26 cellular contexts compared by ENCODE assay signal in the genomic region with DNA sequence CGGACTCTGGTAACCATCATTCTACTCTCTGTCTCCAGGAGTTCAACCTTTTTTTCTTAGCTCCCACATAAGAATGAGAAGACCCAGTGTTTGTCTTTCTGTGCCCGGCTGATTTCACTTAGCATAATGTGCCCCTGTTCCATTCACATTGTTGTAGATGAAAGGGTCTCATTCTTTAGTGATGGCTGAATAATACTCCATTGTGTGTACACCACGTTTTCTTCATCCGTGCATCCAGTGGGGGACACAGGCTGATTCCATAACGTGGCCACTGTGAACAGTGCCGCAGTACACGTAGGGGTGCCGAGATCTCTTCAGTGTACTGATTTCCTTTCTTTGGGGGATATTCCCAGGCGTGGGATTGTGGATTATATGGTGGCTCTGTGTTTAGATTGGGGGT.
"Had no signal": no experiment of that assay in that cellular context is flagged by ENCODE, and none has a peak within 500 bp of the region (broad histone marks: within the 10 kb centered on the region; RNA-seq: fewer than 3 reads in every experiment).

No MANE protein-coding gene starts in this region.

- H3K27ac ChIP-seq: ascending aorta, cardiac muscle cell, Peyer's patch, SK-N-MC, WERI-Rb-1 had no signal

- DNase-seq: activated CD4-positive, alpha-beta memory T cell treated with anti-CD3 and anti-CD28 coated beads, Interleukin-2, amount 10 ng/mL, durations not matched to agents 7 days and 5 days; activated CD4-positive, alpha-beta T cell treated with anti-CD3 and anti-CD28 coated beads for 1 hour; activated CD4-positive, alpha-beta T cell treated with anti-CD3 and anti-CD28 coated beads for 48 hours; activated CD4-positive, CD25-positive, alpha-beta regulatory T cell; activated CD8-positive, alpha-beta memory T cell treated with anti-CD3 and anti-CD28 coated beads for 24 hours; activated CD8-positive, alpha-beta memory T cell treated with anti-CD3 and anti-CD28 coated beads, Interleukin-2, amount 10 ng/mL, durations not matched to agents 7 days and 5 days; activated CD8-positive, alpha-beta memory T cell treated with anti-CD3 and anti-CD28 coated beads, Interleukin-2, amount 50 U/mL, for 48 hours; activated effector memory CD4-positive, alpha-beta T cell treated with Interleukin-2 at 50 U/mL for 16 hours; activated naive CD4-positive, alpha-beta T cell treated with anti-CD3 and anti-CD28 coated beads, Interleukin-2, amount 10 ng/mL, durations not matched to agents 7 days and 5 days; activated T-cell treated with anti-CD3 and anti-CD28 coated beads, Interleukin-2, amount 50 U/mL, for 48 hours; Karpas-422; KBM-7; NCI-H1105; NCI-H1417 treated with DMSO at 0.1 percent for 48 hours; NCI-H187 treated with DMSO at 0.1 percent for 48 hours; NCI-H2081; NCI-H226; NCI-H524 treated with DMSO at 0.1 percent for 48 hours; PC-3; Peyer's patch; RPMI8226; T1000; WERI-Rb-1 had no signal
